ENCODE assay signal across 25 cellular contexts in genomic region chr2:237509151-237509550, GRCh38. TPM values are rescaled to one million over a fixed set of nuclear protein-coding genes. Genes with fewer than 3 reads are reported as not detected.
DNase-seq lines count a peak whose midpoint lies in the region; ATAC-seq and TF ChIP-seq lines count a peak whose summit lies in the region.
"Had no signal": no experiment of that assay in that cellular context is flagged by ENCODE, and none has a peak within 500 bp of the region (broad histone marks: within the 10 kb centered on the region; RNA-seq: fewer than 3 reads in every experiment).

No MANE protein-coding gene starts in this region.

- ATAC-seq in sciatic nerve (no peak), GM18520 (IDR thresholded peaks at IDR 0.05; ENCODE audit: unreplicated experiment) (no peak), HG03571 (IDR thresholded peaks at IDR 0.05; ENCODE audit: unreplicated experiment) (no peak)
- ATAC-seq: activated CD4-positive, CD25-positive, alpha-beta regulatory T cell treated with anti-CD3 and anti-CD28 coated beads, Interleukin-2, amount 50 U/mL, for 24 hours; activated T-helper 17 cell treated with anti-CD3 and anti-CD28 coated beads, Interleukin-2, amount 50 U/mL, for 72 hours; gastrocnemius medialis; naive thymus-derived CD8-positive, alpha-beta T cell had no signal

- TF ChIP-seq CTCF in MM.1S (IDR thresholded peaks at IDR 0.05; ENCODE audit: low read length) = no peak
- no peak for TF ChIP-seq CTCF in tibial artery (IDR thresholded peaks at IDR 0.05)

- H3K36me3 ChIP-seq in ACC112 (ENCODE audit: insufficient read depth, low read length) (peaks cover 23% of the 10 kb centered on the region; the same call in 1 of the 2 replicates), MM.1S (replicated peaks; ENCODE audit: insufficient read depth, low read length) (no peaks in the 10 kb centered on the region), tibial artery (no peaks in the 10 kb centered on the region)
- H3K36me3 ChIP-seq: gastrocnemius medialis had no signal

- peaks cover 6% of the 10 kb centered on the region for H3F3A ChIP-seq in MM.1S (ENCODE audit: insufficient read depth, low read length)

- H3K27me3 ChIP-seq in ACC112 (ENCODE audit: insufficient read depth, low read length) = no peaks in the 10 kb centered on the region
- no peaks in the 10 kb centered on the region for H3K27me3 ChIP-seq in MM.1S (replicated peaks; ENCODE audit: insufficient read depth, low read length)
- H3K27me3 ChIP-seq in tibial artery = peaks cover 0 to 7% of the 10 kb centered on the region in 2 donors
- H3K27me3 ChIP-seq: gastrocnemius medialis had no signal

- H3K9ac ChIP-seq in MM.1S (ENCODE audit: low read length) = no peak overlapping the region

- H3K4me3 ChIP-seq in ACC112 (ENCODE audit: low read depth, low read length) (no peak overlapping the region), MM.1S (ENCODE audit: low read length) (no peak overlapping the region), tibial artery (no peak overlapping the region)
- H3K4me3 ChIP-seq: gastrocnemius medialis, smooth muscle cell had no signal

- no peaks in the 10 kb centered on the region for H4K20me1 ChIP-seq in MM.1S (ENCODE audit: insufficient read depth, low read length)

- H3K4me1 ChIP-seq in ACC112 (ENCODE audit: control insufficient read depth, insufficient read depth, low read length, unreplicated experiment) = peaks cover 17% of the 10 kb centered on the region
- H3K4me1 ChIP-seq in MM.1S (ENCODE audit: low read length) = peaks cover 25% of the 10 kb centered on the region
- H3K4me1 ChIP-seq in tibial artery = peaks cover 0 to 10% (median 0%) of the 10 kb centered on the region in 4 donors

- intact Hi-C loops in sciatic nerve (cut with DNase I) (no loop called here), tibial artery (cut with DNase I; ENCODE audit: low total_unique reads) (no loop called here)

- H3K9me3 ChIP-seq in MM.1S (replicated peaks; ENCODE audit: insufficient read depth, low read length) (no peaks in the 10 kb centered on the region), tibial artery (no peaks in the 10 kb centered on the region)
- H3K9me3 ChIP-seq: gastrocnemius medialis had no signal

- H3K79me2 ChIP-seq in ACC112 (ENCODE audit: control insufficient read depth, insufficient read depth, low read length, unreplicated experiment) = peaks cover 46% of the 10 kb centered on the region
- H3K79me2 ChIP-seq in MM.1S (ENCODE audit: low read length) = no peaks in the 10 kb centered on the region

- H3K9me2 ChIP-seq in MM.1S (replicated peaks; ENCODE audit: insufficient read depth, low read length) = no peaks in the 10 kb centered on the region

- H3K4me2 ChIP-seq in MM.1S (ENCODE audit: low read depth, low read length) = no peak overlapping the region
- H3K4me2 ChIP-seq: smooth muscle cell had no signal

- H2AFZ ChIP-seq in ACC112 (ENCODE audit: low read length, unreplicated experiment) (no peak overlapping the region), MM.1S (ENCODE audit: low read length) (0 out of 2 replicates have a peak overlapping the region, but pooled peaks have one; percentile 58)

- DNase-seq in MM.1S (no peak), dermis blood vessel endothelial cell (peak; percentile 7), sciatic nerve (ENCODE audit: low spot score) (peak; percentile 48), tibial artery (no peak), cerebellar nuclear complex (lab: John Stamatoyannopoulos, UW) (no peak)
- DNase-seq: activated CD4-positive, alpha-beta T cell treated with anti-CD3 and anti-CD28 coated beads, Interleukin-2, amount 50 U/mL, for 48 hours; activated naive CD4-positive, alpha-beta T cell treated with anti-CD3 and anti-CD28 coated beads, Interleukin-2, amount 50 U/mL, for 16 hours; caudate nucleus; gastrocnemius medialis; GOT3; midbrain; naive thymus-derived CD8-positive, alpha-beta T cell; NCI-H1092 treated with DMSO at 0.1 percent for 48 hours; NCI-H1930; nucleus accumbens; stimulated activated CD4-positive, alpha-beta T cell treated with anti-CD3 and anti-CD28 coated beads, Interleukin-1b, Interleukin-23, amount 100 ng/mL, for 48 hours had no signal

- H3K27ac ChIP-seq in ACC112 (ENCODE audit: low read depth, low read length) = peak overlapping the region; percentile 38
- H3K27ac ChIP-seq in MM.1S (ENCODE audit: low read length) = no peak overlapping the region
- no peak overlapping the region for H3K27ac ChIP-seq in tibial artery
- H3K27ac ChIP-seq: gastrocnemius medialis, RWPE1 had no signal

RNA-seq across cellular contexts. Expression of gene MLPH, which starts 22.1 kb away (rescaled TPM):
- 0.28 and 1.0 TPM in 2 replicates for total RNA-seq in dermis blood vessel endothelial cell
- total RNA-seq in sciatic nerve = 25.5 TPM
- total RNA-seq: activated T-helper 17 cell treated with anti-CD3 and anti-CD28 coated beads, Interleukin-2, amount 50 U/mL, for 72 hours; dermis microvascular lymphatic vessel endothelial cell; naive thymus-derived CD8-positive, alpha-beta T cell; T-helper 1 cell treated with Interleukin-12 subunit alpha and Interleukin-12 subunit beta and Interleukin-4 antibody, amounts not matched to agents 30 ng/mL and 1 ng/mL, for 36 hours had no signal

RNA-seq across cellular contexts. Expression of gene PRLH, which starts 57.2 kb away (rescaled TPM):
- total RNA-seq in dermis blood vessel endothelial cell (not detected in 2 replicates), sciatic nerve (not detected)
- total RNA-seq: activated T-helper 17 cell treated with anti-CD3 and anti-CD28 coated beads, Interleukin-2, amount 50 U/mL, for 72 hours; dermis microvascular lymphatic vessel endothelial cell; gastrocnemius medialis; naive thymus-derived CD8-positive, alpha-beta T cell; smooth muscle cell; T-helper 1 cell treated with Interleukin-12 subunit alpha and Interleukin-12 subunit beta and Interleukin-4 antibody, amounts not matched to agents 30 ng/mL and 1 ng/mL, for 36 hours had no signal

Comparison
In these comparisons a context has a peak if more than half of its experiments do, and no peak if none do; other contexts are left out.
1. DNase-seq: peak in dermis blood vessel endothelial cell (single experiment) and sciatic nerve (single experiment); none in MM.1S (single experiment), tibial artery (0 of 2) and cerebellar nuclear complex (0 of 2).
2. RNA of gene MLPH, which starts 22.1 kb away (total RNA-seq): 25.5 TPM in sciatic nerve (single experiment); 0.28 to 1.0 TPM in dermis blood vessel endothelial cell; every median in the first group is over 10 times any median in the second.